10 cellular contexts compared by ENCODE assay signal in the genomic region with DNA sequence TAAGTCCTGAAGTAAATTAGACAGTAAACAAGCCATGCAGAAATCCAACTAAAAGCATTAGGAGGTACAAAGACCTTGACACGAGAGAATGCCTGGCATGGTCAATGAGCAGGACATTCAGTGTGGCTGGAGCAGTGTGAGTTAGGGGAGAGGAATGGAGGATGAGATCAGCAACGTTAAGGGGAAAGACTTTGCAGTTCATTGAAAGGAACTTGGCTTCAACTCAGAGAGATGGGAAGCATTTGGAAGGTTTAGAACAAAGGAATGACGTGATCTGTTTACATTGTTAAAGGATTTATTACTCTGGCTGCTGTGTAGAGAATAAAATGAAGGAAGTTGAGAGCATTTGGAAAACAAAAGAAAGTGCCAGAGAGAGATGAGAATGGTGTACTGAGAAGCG.
DNase-seq lines count a peak whose midpoint lies in the region; ATAC-seq, FAIRE-seq and TF ChIP-seq lines count a peak whose summit lies in the region.
"Had no signal": no experiment of that assay in that cellular context is flagged by ENCODE, and none has a peak within 500 bp of the region (broad histone marks: within the 10 kb centered on the region; RNA-seq: fewer than 3 reads in every experiment).

No MANE protein-coding gene starts in this region.

- no peaks in the 10 kb centered on the region for H3K27me3 ChIP-seq in HUES6 (ENCODE audit: control insufficient read depth, insufficient read depth, low read length)
- no peaks in the 10 kb centered on the region for H3K27me3 ChIP-seq in astrocyte (ENCODE audit: insufficient read depth, low read length)

- no peak for FAIRE-seq in astrocyte (lab: Jason Lieb, UNC)

- H3K9ac ChIP-seq in HUES6 (ENCODE audit: low read length) (peak overlapping the region; percentile 54), astrocyte (ENCODE audit: low read length) (peak overlapping the region; percentile 71)

- DNase-seq in AG08396 (ENCODE audit: low spot score): peak; percentile 2
- peak; percentile 95 for DNase-seq in astrocyte (ENCODE audit: low read depth)
- DNase-seq in islet precursor cell: peak; percentile 94
- DNase-seq in activated CD8-positive, alpha-beta memory T cell treated with anti-CD3 and anti-CD28 coated beads, Interleukin-2, amount 10 ng/mL, durations not matched to agents 7 days and 5 days: no peak
- no peak for DNase-seq in putamen (ENCODE audit: low spot score)
- DNase-seq in NK-92 (lab: John Stamatoyannopoulos, UW; ENCODE audit: unreplicated experiment): no peak

- no peak for TF ChIP-seq CTCF in astrocyte (IDR thresholded peaks at IDR 0.05; ENCODE audit: insufficient read depth, low read depth, low read length)

- H3K36me3 ChIP-seq in HUES6 (ENCODE audit: control insufficient read depth, insufficient read depth, low read length): no peaks in the 10 kb centered on the region
- no peaks in the 10 kb centered on the region for H3K36me3 ChIP-seq in astrocyte (ENCODE audit: insufficient read depth, low read length)

- peaks cover 13% of the 10 kb centered on the region for H3K4me1 Mint-ChIP-seq in astrocyte (ENCODE audit: low read depth, unreplicated experiment)
- H3K4me1 Mint-ChIP-seq in activated CD8-positive, alpha-beta memory T cell treated with anti-CD3 and anti-CD28 coated beads, Interleukin-2, amount 10 ng/mL, durations not matched to agents 7 days and 5 days: no peaks in the 10 kb centered on the region

- H3K9me3 ChIP-seq in HUES6 (ENCODE audit: control insufficient read depth, insufficient read depth, low read depth, low read length): no peaks in the 10 kb centered on the region
- H3K9me3 ChIP-seq in astrocyte (ENCODE audit: insufficient read depth, low read depth, low read length): no peaks in the 10 kb centered on the region

- H3K4me1 ChIP-seq in HUES6 (ENCODE audit: control insufficient read depth, insufficient read depth, low read length) (peaks cover 21% of the 10 kb centered on the region), astrocyte (ENCODE audit: insufficient read depth, low read length) (peaks cover 14% of the 10 kb centered on the region)

- peak overlapping the region; percentile 3 for H3K4me3 Mint-ChIP-seq in astrocyte (ENCODE audit: unreplicated experiment)
- no peak overlapping the region for H3K4me3 Mint-ChIP-seq in activated CD8-positive, alpha-beta memory T cell treated with anti-CD3 and anti-CD28 coated beads, Interleukin-2, amount 10 ng/mL, durations not matched to agents 7 days and 5 days
- H3K4me3 Mint-ChIP-seq: activated naive CD8-positive, alpha-beta T cell; T-helper 1 cell treated with Interleukin-12 subunit alpha and Interleukin-12 subunit beta and Interleukin-4 antibody, amounts not matched to agents 30 μg/mL and 1 μg/mL, for 36 hours had no signal

- H3K27ac Mint-ChIP-seq in astrocyte (ENCODE audit: unreplicated experiment): peak overlapping the region; percentile 83
- H3K27ac Mint-ChIP-seq in activated CD8-positive, alpha-beta memory T cell treated with anti-CD3 and anti-CD28 coated beads, Interleukin-2, amount 10 ng/mL, durations not matched to agents 7 days and 5 days: no peak overlapping the region
- H3K27ac Mint-ChIP-seq: activated naive CD8-positive, alpha-beta T cell; T-helper 1 cell treated with Interleukin-12 subunit alpha and Interleukin-12 subunit beta and Interleukin-4 antibody, amounts not matched to agents 30 μg/mL and 1 μg/mL, for 36 hours had no signal

- peak overlapping the region; percentile 76 for H3K4me2 ChIP-seq in astrocyte (ENCODE audit: low read length)

- no peak for ATAC-seq in activated CD8-positive, alpha-beta memory T cell treated with anti-CD3 and anti-CD28 coated beads, Interleukin-2, amount 10 ng/mL, durations not matched to agents 7 days and 5 days
- ATAC-seq in HG02678 (IDR thresholded peaks at IDR 0.05; ENCODE audit: unreplicated experiment): no peak

- H3K27me3 Mint-ChIP-seq in astrocyte (ENCODE audit: low read depth, unreplicated experiment): no peaks in the 10 kb centered on the region
- H3K27me3 Mint-ChIP-seq in activated CD8-positive, alpha-beta memory T cell treated with anti-CD3 and anti-CD28 coated beads, Interleukin-2, amount 10 ng/mL, durations not matched to agents 7 days and 5 days: no peaks in the 10 kb centered on the region
- H3K27me3 Mint-ChIP-seq: activated naive CD8-positive, alpha-beta T cell had no signal

- H2AFZ ChIP-seq in astrocyte (ENCODE audit: low read depth, low read length): peak overlapping the region; percentile 44

- no peaks in the 10 kb centered on the region for H4K20me1 ChIP-seq in astrocyte (ENCODE audit: insufficient read depth, low read length)

- H3K27ac ChIP-seq in HUES6 (ENCODE audit: low read depth, low read length) (peak overlapping the region; percentile 83), astrocyte (ENCODE audit: low read depth, low read length) (peak overlapping the region; percentile 79)

- CTCF ChIA-PET in activated CD8-positive, alpha-beta memory T cell treated with anti-CD3 and anti-CD28 coated beads, Interleukin-2, amount 10 ng/mL, durations not matched to agents 7 days and 5 days (lab: Charles Lee): no interaction called here

- H3K4me3 ChIP-seq in HUES6 (ENCODE audit: low read depth, low read length) (no peak overlapping the region), astrocyte (ENCODE audit: insufficient read depth, low read depth, low read length) (peak overlapping the region; percentile 19)

- H3K36me3 Mint-ChIP-seq in astrocyte (ENCODE audit: low read depth, unreplicated experiment): no peaks in the 10 kb centered on the region
- H3K36me3 Mint-ChIP-seq in activated CD8-positive, alpha-beta memory T cell treated with anti-CD3 and anti-CD28 coated beads, Interleukin-2, amount 10 ng/mL, durations not matched to agents 7 days and 5 days: no peaks in the 10 kb centered on the region
- H3K36me3 Mint-ChIP-seq: activated naive CD8-positive, alpha-beta T cell had no signal

- no peaks in the 10 kb centered on the region for H3K9me3 Mint-ChIP-seq in astrocyte (ENCODE audit: unreplicated experiment)
- H3K9me3 Mint-ChIP-seq in activated CD8-positive, alpha-beta memory T cell treated with anti-CD3 and anti-CD28 coated beads, Interleukin-2, amount 10 ng/mL, durations not matched to agents 7 days and 5 days (ENCODE audit: low read depth): no peaks in the 10 kb centered on the region
- H3K9me3 Mint-ChIP-seq: T-helper 1 cell treated with Interleukin-12 subunit alpha and Interleukin-12 subunit beta and Interleukin-4 antibody, amounts not matched to agents 30 μg/mL and 1 μg/mL, for 36 hours had no signal

- H3K79me2 ChIP-seq in astrocyte (ENCODE audit: insufficient read depth, low read length): no peaks in the 10 kb centered on the region

Comparison
In these comparisons a context has a peak if more than half of its experiments do, and no peak if none do; other contexts are left out.
1. DNase-seq: peak in AG08396 (single experiment), astrocyte (single experiment) and islet precursor cell (single experiment); none in activated CD8-positive, alpha-beta memory T cell treated with anti-CD3 and anti-CD28 coated beads, Interleukin-2, amount 10 ng/mL, durations not matched to agents 7 days and 5 days (single experiment), putamen (single experiment) and NK-92 (single experiment).